ENCODE assay signal across 1 cellular context in the genomic region with DNA sequence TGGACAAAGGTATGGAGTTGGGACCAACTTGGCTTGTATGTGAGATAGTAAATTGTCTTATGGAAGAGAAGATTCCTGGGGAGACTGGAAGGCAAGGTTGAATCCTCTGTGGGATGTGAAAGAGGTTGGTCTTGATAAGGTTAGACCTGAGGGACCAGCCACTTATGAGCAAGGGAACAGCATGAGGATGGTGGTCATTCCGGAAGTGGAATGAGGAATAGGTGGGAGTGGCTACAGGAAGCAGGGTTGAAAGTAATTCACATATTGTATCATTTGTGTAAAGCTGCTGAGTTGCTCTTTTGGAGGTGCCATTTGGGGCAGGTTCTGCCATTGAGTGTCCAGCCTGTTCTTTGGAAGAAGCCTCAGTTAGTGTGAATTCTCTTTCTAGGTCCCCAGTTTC.
TF ChIP-seq lines count a peak whose summit lies in the region.

No MANE protein-coding gene starts in this region.

TF ChIP-seq in IMR-90, 13 proteins besides CTCF, POLR2A, EP300 and RAD21:
- TF ChIP-seq MAZ (IDR thresholded peaks at IDR 0.05; ENCODE audit: borderline replicate concordance, low read depth, low read length) (no peak), NFE2L2 (IDR thresholded peaks at IDR 0.05; ENCODE audit: low read depth, low read length) (no peak)
- TF ChIP-seq, protein P1, sequence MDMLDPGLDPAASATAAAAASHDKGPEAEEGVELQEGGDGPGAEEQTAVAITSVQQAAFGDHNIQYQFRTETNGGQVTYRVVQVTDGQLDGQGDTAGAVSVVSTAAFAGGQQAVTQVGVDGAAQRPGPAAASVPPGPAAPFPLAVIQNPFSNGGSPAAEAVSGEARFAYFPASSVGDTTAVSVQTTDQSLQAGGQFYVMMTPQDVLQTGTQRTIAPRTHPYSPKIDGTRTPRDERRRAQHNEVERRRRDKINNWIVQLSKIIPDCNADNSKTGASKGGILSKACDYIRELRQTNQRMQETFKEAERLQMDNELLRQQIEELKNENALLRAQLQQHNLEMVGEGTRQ (IDR thresholded peaks at IDR 0.05; ENCODE audit: low read depth, low read length): no peak
